Comparison of ENCODE assay signal across 10 cellular contexts in the genomic region with DNA sequence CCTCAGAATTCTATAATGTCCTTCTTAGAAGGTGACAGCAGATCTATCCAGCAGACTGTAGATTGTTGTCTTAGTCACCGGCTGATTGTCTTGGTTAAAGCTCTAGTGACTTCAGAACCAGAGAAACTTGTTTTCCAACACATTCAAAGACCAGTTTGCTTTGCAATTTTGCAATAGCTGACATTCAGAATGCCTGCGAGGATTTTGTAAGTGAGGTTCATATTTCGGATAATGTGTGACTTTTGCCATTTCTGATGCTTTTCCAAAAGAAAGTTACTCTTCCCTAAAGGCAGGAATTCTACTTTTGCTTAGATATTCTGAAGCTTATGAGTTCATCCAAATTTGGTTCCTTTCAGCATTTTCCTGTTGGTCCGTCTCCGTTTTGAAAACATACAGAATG. TPM values are rescaled to one million over a fixed set of nuclear protein-coding genes. Genes with fewer than 3 reads are reported as not detected.
DNase-seq lines count a peak whose midpoint lies in the region; ATAC-seq and TF ChIP-seq lines count a peak whose summit lies in the region.
"Had no signal": no experiment of that assay in that cellular context is flagged by ENCODE, and none has a peak within 500 bp of the region (broad histone marks: within the 10 kb centered on the region; RNA-seq: fewer than 3 reads in every experiment).

No MANE protein-coding gene starts in this region.

- H3K9me3 ChIP-seq in body of pancreas (no peaks in the 10 kb centered on the region), smooth muscle cell (replicated peaks; ENCODE audit: low read depth) (no peaks in the 10 kb centered on the region)

- H3K27ac Mint-ChIP-seq in HFFc6, result peak overlapping the region; percentile 80
- H3K27ac Mint-ChIP-seq: activated T-helper 17 cell treated with anti-CD3 and anti-CD28 coated beads, Interleukin-2, amount 50 U/mL, for 72 hours had no signal

- H3K4me2 ChIP-seq in smooth muscle cell, result peak overlapping the region; percentile 48

- intact Hi-C loops in body of pancreas (cut with DNase I), result no loop called here

- H3K4me3 ChIP-seq in body of pancreas (no peak overlapping the region), smooth muscle cell (no peak overlapping the region)

- TF ChIP-seq CTCF in HFFc6 (IDR thresholded peaks at IDR 0.05), result no peak
- TF ChIP-seq CTCF in body of pancreas (IDR thresholded peaks at IDR 0.05), result no peak
- no peak for TF ChIP-seq CTCF in smooth muscle cell (IDR thresholded peaks at IDR 0.05; ENCODE audit: borderline replicate concordance, insufficient read depth, poor library complexity, severe bottlenecking)

- no peaks in the 10 kb centered on the region for H3K36me3 Mint-ChIP-seq in HFFc6 (ENCODE audit: low read depth)

- H3K36me3 ChIP-seq in body of pancreas (replicated peaks in 1 of 2; ENCODE audit: insufficient read depth in 1 of 2, low read depth in 2 of 2), result no peaks in the 10 kb centered on the region
- no peaks in the 10 kb centered on the region for H3K36me3 ChIP-seq in smooth muscle cell (ENCODE audit: low read depth)

- ATAC-seq in body of pancreas, result peak; percentile 49
- no peak for ATAC-seq in GM18870 (IDR thresholded peaks at IDR 0.05; ENCODE audit: unreplicated experiment)
- no peak for ATAC-seq in GM21825 (IDR thresholded peaks at IDR 0.05; ENCODE audit: unreplicated experiment)
- ATAC-seq: activated T-helper 17 cell treated with anti-CD3 and anti-CD28 coated beads, Interleukin-2, amount 50 U/mL, for 72 hours had no signal

- DNase-seq in HFFc6 (peak; percentile 41), body of pancreas (no peak), iPS-NIHi11 (ENCODE audit: low spot score) (peak; percentile 14), smooth muscle cell (lab: John Stamatoyannopoulos, UW; ENCODE audit: unreplicated experiment) (no peak)
- no peak for DNase-seq in activated naive CD4-positive, alpha-beta T cell (lab: John Stamatoyannopoulos, UW)
- DNase-seq in activated CD8-positive, alpha-beta memory T cell treated with anti-CD3 and anti-CD28 coated beads, Interleukin-2, amount 50 U/mL, for 48 hours, result no peak
- DNase-seq: NCI-H1092 treated with DMSO at 0.1 percent for 48 hours had no signal

- H3K4me3 Mint-ChIP-seq in HFFc6, result peak overlapping the region; percentile 51
- H3K4me3 Mint-ChIP-seq: activated T-helper 17 cell treated with anti-CD3 and anti-CD28 coated beads, Interleukin-2, amount 50 U/mL, for 72 hours had no signal

- WGBS in body of pancreas, 2 donors, result 16 to 26% methylated on average over 5 of the region's 5 CpGs
- 25% methylated on average over 5 of the region's 5 CpGs for WGBS in smooth muscle cell (ENCODE audit: low lambda C conversion rate)

- H3K4me1 ChIP-seq in body of pancreas, result peaks cover 83% of the 10 kb centered on the region
- H3K4me1 ChIP-seq in smooth muscle cell (ENCODE audit: low read depth), result peaks cover 9% of the 10 kb centered on the region

- no peak for TF ChIP-seq POLR2A in body of pancreas (IDR thresholded peaks at IDR 0.05)

- H3K27me3 ChIP-seq in body of pancreas, result no peaks in the 10 kb centered on the region
- H3K27me3 ChIP-seq in smooth muscle cell (ENCODE audit: low read depth), result no peaks in the 10 kb centered on the region

- no peaks in the 10 kb centered on the region for H3K27me3 Mint-ChIP-seq in HFFc6 (ENCODE audit: insufficient read depth)
- H3K27me3 Mint-ChIP-seq: activated T-helper 17 cell treated with anti-CD3 and anti-CD28 coated beads, Interleukin-2, amount 50 U/mL, for 72 hours had no signal

- peaks cover 54% of the 10 kb centered on the region for H4K20me1 ChIP-seq in smooth muscle cell (ENCODE audit: low read depth)

- H3F3A ChIP-seq in smooth muscle cell (ENCODE audit: low read depth), result peaks cover 26% of the 10 kb centered on the region

- H3K79me2 ChIP-seq in smooth muscle cell (ENCODE audit: low read depth), result peaks cover 44% of the 10 kb centered on the region

- H3K4me1 Mint-ChIP-seq in HFFc6 (ENCODE audit: low read depth), result peaks cover 22% of the 10 kb centered on the region

- H3K9me3 Mint-ChIP-seq in HFFc6, result no peaks in the 10 kb centered on the region
- H3K9me3 Mint-ChIP-seq: activated T-helper 17 cell treated with anti-CD3 and anti-CD28 coated beads, Interleukin-2, amount 50 U/mL, for 72 hours had no signal

- peak overlapping the region; percentile 40 to 81 (median 66) for H3K27ac ChIP-seq in body of pancreas
- peak overlapping the region; percentile 75 for H3K27ac ChIP-seq in smooth muscle cell (ENCODE audit: low read depth)

- no peak overlapping the region for H2AFZ ChIP-seq in smooth muscle cell (ENCODE audit: low read depth)

- no peak overlapping the region for H3K9ac ChIP-seq in smooth muscle cell (ENCODE audit: low read depth)

RNA-seq across cellular contexts. Expression of gene SPINT2, which starts 13.2 kb away (rescaled TPM):
- total RNA-seq in HFFc6 (2021; fragmentation: NEBNext Ultra II Directional; extraction: Animal tissue kit (Norgen Biotek cat#: 25700)), result 1 to 10 TPM in 3 of 6 experiments, under 1 TPM in 3; 0.76 to 4.1 (median 0.98) TPM
- total RNA-seq in body of pancreas (100 to 1,000 TPM; 266 to 305 TPM), smooth muscle cell (153 and 157 TPM in 2 replicates)
- 201 and 453 TPM in 2 replicates for polyA plus RNA-seq in smooth muscle cell

RNA-seq across cellular contexts. Expression of gene PPP1R14A, which starts 21.4 kb away (rescaled TPM):
- under 1 TPM in 2 of 6 experiments, not detected in 4; 0.35 to 0.81 TPM for total RNA-seq in HFFc6 (2021; fragmentation: NEBNext Ultra II Directional; extraction: Animal tissue kit (Norgen Biotek cat#: 25700))
- total RNA-seq in body of pancreas, result 100 to 1,000 TPM in 1 of 2 donors, 10 to 100 TPM in 1; 54.2 to 105 TPM
- 4.0 and 8.1 TPM in 2 replicates for total RNA-seq in smooth muscle cell
- polyA plus RNA-seq in smooth muscle cell, result 88.4 and 89.7 TPM in 2 replicates
- total RNA-seq: activated T-helper 17 cell treated with anti-CD3 and anti-CD28 coated beads, Interleukin-2, amount 50 U/mL, for 72 hours had no signal

RNA-seq across cellular contexts. Expression of gene C19orf33, which starts 26.5 kb away (rescaled TPM):
- total RNA-seq in HFFc6 (2021; fragmentation: NEBNext Ultra II Directional; extraction: Animal tissue kit (Norgen Biotek cat#: 25700)), result not detected
- total RNA-seq in body of pancreas (1 to 10 TPM in 1 of 2 donors, not detected in 1; 2.6 TPM), smooth muscle cell (97.5 and 136 TPM in 2 replicates)
- polyA plus RNA-seq in smooth muscle cell, result 22.1 and 96.5 TPM in 2 replicates

RNA-seq across cellular contexts. Expression of gene YIF1B, which starts 38.2 kb away (rescaled TPM):
- total RNA-seq in HFFc6 (2021; fragmentation: NEBNext Ultra II Directional; extraction: Animal tissue kit (Norgen Biotek cat#: 25700)), result 10 to 100 TPM; 80.8 to 98.5 (median 86.6) TPM
- total RNA-seq in body of pancreas, result 10 to 100 TPM in 1 of 2 donors, 1 to 10 TPM in 1; 8.2 to 22.3 TPM
- total RNA-seq in smooth muscle cell, result 80.1 and 87.5 TPM in 2 replicates
- 185 and 216 TPM in 2 replicates for polyA plus RNA-seq in smooth muscle cell

RNA-seq across cellular contexts. Expression of gene KCNK6, which starts 42.1 kb away (rescaled TPM):
- 1 to 10 TPM; 2.6 to 9.2 (median 2.9) TPM for total RNA-seq in HFFc6 (2021; fragmentation: NEBNext Ultra II Directional; extraction: Animal tissue kit (Norgen Biotek cat#: 25700))
- total RNA-seq in body of pancreas (10 to 100 TPM in 1 of 2 donors, 1 to 10 TPM in 1; 8.6 to 13.8 TPM), smooth muscle cell (6.5 and 7.2 TPM in 2 replicates)
- 12.6 and 13.4 TPM in 2 replicates for polyA plus RNA-seq in smooth muscle cell

Comparison
In these comparisons a context has a peak if more than half of its experiments do, and no peak if none do; other contexts are left out.
1. DNase-seq: peak in HFFc6 (single experiment) and iPS-NIHi11 (single experiment); none in body of pancreas (0 of 4), smooth muscle cell (single experiment), activated naive CD4-positive, alpha-beta T cell (0 of 4) and activated CD8-positive, alpha-beta memory T cell treated with anti-CD3 and anti-CD28 coated beads, Interleukin-2, amount 50 U/mL, for 48 hours (single experiment).
2. RNA of gene SPINT2, which starts 13.2 kb away (total RNA-seq): 266 to 305 TPM in body of pancreas and 153 to 157 TPM in smooth muscle cell; 0.76 to 4.1 TPM in HFFc6; every median in the first group is over 10 times any median in the second.
3. RNA of gene C19orf33, which starts 26.5 kb away (total RNA-seq): 97.5 to 136 TPM in smooth muscle cell; 2.6 TPM in body of pancreas and not detected in HFFc6; every median in the first group is over 10 times any median in the second.